1 cellular context compared by ENCODE assay signal in the genomic region with DNA sequence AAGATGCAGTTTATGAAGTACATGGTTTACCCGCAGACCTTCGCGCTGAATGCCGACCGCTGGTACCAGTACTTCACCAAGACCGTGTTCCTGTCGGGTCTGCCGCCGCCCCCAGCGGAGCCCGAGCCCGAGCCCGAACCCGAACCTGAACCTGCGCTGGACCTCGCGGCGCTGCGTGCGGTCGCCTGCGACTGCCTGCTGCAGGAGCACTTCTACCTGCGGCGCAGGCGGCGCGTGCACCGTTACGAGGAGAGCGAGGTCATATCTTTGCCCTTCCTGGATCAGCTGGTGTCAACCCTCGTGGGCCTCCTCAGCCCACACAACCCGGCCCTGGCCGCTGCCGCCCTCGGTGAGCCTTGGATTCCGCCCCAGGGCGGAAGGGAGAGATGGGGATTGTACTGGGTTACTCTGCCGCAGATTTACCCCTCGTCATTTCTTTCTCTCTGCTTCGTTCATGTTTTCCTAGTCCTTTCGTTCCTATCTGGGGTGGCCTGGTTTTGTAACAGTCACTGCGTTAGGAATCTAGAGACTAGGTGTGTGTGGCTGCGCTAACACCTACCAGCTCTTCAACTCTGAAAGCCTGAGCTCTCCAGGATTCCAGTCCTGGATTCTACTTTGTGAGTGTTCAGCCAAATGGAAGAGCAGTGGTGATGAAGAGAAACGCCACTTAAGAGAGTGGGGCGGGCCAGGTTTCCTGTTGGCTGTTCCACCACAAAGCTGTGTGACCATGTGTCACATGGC.
TF ChIP-seq lines count a peak whose summit lies in the region.

No MANE protein-coding gene starts in this region.

TF ChIP-seq in HCT116, 20 proteins besides CTCF, POLR2A, EP300 and RAD21 (continued from another document):
- TF ChIP-seq POLR2AphosphoS5 (IDR thresholded peaks at IDR 0.05; ENCODE audit: low read depth, low read length) (no peak), SIN3A (IDR thresholded peaks at IDR 0.05; ENCODE audit: low read depth) (no peak)
TF ChIP-seq in HCT116: peak in this region for 2.
